ENCODE assay signal across 23 cellular contexts in the genomic region with DNA sequence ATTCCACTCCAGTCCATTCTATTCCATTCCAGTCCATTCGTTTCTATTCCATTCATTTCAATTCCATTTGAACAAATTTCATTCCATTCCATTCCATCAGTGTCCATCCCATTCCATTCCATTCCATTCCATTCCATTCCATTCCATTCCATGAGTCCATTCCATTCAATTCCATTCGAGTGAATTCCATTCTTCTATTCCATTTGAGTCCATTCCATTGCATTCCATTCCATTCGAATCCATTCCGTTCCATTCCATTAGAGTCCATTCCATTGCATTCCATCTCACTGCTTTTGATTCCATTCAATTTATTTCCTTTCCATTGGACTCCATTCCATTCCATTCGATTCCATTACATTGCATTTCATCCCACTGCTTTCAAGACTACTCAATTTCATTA.
"Had no signal": no experiment of that assay in that cellular context is flagged by ENCODE, and none has a peak within 500 bp of the region (broad histone marks: within the 10 kb centered on the region; RNA-seq: fewer than 3 reads in every experiment).

No MANE protein-coding gene starts in this region.

- DNase-seq: dermis blood vessel endothelial cell; dorsolateral prefrontal cortex; effector CD4-positive, alpha-beta T cell; effector memory CD4-positive, alpha-beta T cell; foreskin keratinocyte; heart left ventricle; hypothalamus; left cardiac atrium; left lung; left ventricle myocardium superior; lower lobe of right lung; mesenchymal stem cell; mucosa of descending colon; naive B cell had no signal

- H3K36me3 ChIP-seq: esophagus muscularis mucosa, gastroesophageal sphincter, heart left ventricle, left lung, lower lobe of right lung had no signal

- ATAC-seq: foreskin keratinocyte, gastroesophageal sphincter, heart left ventricle, left cardiac atrium, left lung, left ventricle myocardium superior, lower lobe of right lung, mucosa of descending colon had no signal

- H3K4me3 ChIP-seq: coronary artery, dorsolateral prefrontal cortex, esophagus muscularis mucosa, gastroesophageal sphincter, heart left ventricle, hepatocyte, left lung, lower lobe of right lung, mucosa of descending colon had no signal

- H3K4me1 ChIP-seq: esophagus muscularis mucosa, foreskin keratinocyte, gastroesophageal sphincter, heart left ventricle, left lung, lower lobe of right lung had no signal

- H3K9me3 ChIP-seq: lower lobe of right lung had no signal

- H3K79me2 ChIP-seq: hepatocyte had no signal

- H3K27me3 ChIP-seq: dorsolateral prefrontal cortex, esophagus muscularis mucosa, foreskin keratinocyte, gastroesophageal sphincter, heart left ventricle, hepatocyte, left lung had no signal

- H2AFZ ChIP-seq: hepatocyte had no signal

- H3K4me2 ChIP-seq: hepatocyte had no signal

- FAIRE-seq: colon, endothelial cell of umbilical vein, frontal cortex, islet of Langerhans, keratinocyte had no signal

- H3K27ac ChIP-seq: coronary artery, dorsolateral prefrontal cortex, esophagus muscularis mucosa, foreskin keratinocyte, gastroesophageal sphincter, heart left ventricle, hepatocyte, left lung, lower lobe of right lung had no signal
